In the genomic region with DNA sequence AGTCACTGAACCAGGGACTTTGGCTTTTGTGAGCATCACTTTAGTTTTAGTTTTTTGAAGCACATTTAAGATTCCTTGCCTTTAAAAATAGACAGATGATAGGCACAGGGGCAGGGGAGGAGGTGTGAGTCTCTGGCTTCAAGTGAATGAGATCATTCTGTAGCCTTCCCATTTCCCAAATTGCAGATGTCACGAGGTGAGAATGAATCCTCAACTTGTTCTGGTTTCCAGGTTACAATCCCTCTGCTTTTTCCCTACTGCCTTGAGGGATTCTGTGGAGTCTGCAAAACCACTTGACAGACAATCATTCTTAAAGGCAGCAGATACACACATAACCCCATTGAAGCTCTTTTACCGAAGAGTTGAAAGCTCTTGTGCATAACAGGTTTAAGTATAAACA, we compare ENCODE assay signal across 30 cellular contexts.
"Had no signal": no experiment of that assay in that cellular context is flagged by ENCODE, and none has a peak within 500 bp of the region (broad histone marks: within the 10 kb centered on the region; RNA-seq: fewer than 3 reads in every experiment).

No MANE protein-coding gene starts in this region.

- H3K27ac ChIP-seq: ascending aorta, KMS-11, SJCRH30, VCaP had no signal

- H3K36me3 ChIP-seq: ascending aorta, SJCRH30 had no signal

- H3K27me3 ChIP-seq: ascending aorta, SJCRH30 had no signal

- H3K4me2 ChIP-seq: KMS-11, SK-N-SH had no signal

- H3K4me1 Mint-ChIP-seq: activated B cell treated with CpG ODN at 0.5 μM for 24 hours; activated CD8-positive, alpha-beta memory T cell treated with anti-CD3 and anti-CD28 coated beads, Interleukin-2, amount 10 ng/mL, durations not matched to agents 7 days and 5 days; activated naive CD4-positive, alpha-beta T cell treated with anti-CD3 and anti-CD28 coated beads, Interleukin-2, amount 50 U/mL, for 24 hours; T-helper 17 cell had no signal

- H3K4me1 ChIP-seq: ascending aorta, SJCRH30 had no signal

- ATAC-seq: activated CD8-positive, alpha-beta memory T cell treated with anti-CD3 and anti-CD28 coated beads, Interleukin-2, amount 10 ng/mL, durations not matched to agents 7 days and 5 days; activated T-cell treated with anti-CD3 and anti-CD28 coated beads, Interleukin-2, amount 50 U/mL, for 72 hours; Panc1; T-helper 17 cell had no signal

- H3K27ac Mint-ChIP-seq: activated B cell treated with CpG ODN at 0.5 μM for 24 hours; activated CD4-positive, alpha-beta memory T cell treated with anti-CD3 and anti-CD28 coated beads for 36 hours; activated CD8-positive, alpha-beta memory T cell treated with anti-CD3 and anti-CD28 coated beads, Interleukin-2, amount 10 ng/mL, durations not matched to agents 7 days and 5 days; activated naive CD4-positive, alpha-beta T cell treated with anti-CD3 and anti-CD28 coated beads, Interleukin-2, amount 50 U/mL, for 24 hours; activated naive CD8-positive, alpha-beta T cell treated with anti-CD3 and anti-CD28 coated beads, Interleukin-2, amount 10 ng/mL, durations not matched to agents 7 days and 5 days; activated T-cell treated with anti-CD3 and anti-CD28 coated beads, Interleukin-2, amount 50 U/mL, for 72 hours; activated T-helper 2 cell treated with anti-CD3 and anti-CD28 coated beads, Interferon-gamma antibody, Interleukin-2, Interleukin-4, amounts not matched to agents 10 μg/mL and 5 μg/mL and 100 μg/mL, durations not matched to agents 14 hours and 24 hours and 36 hours; T-helper 17 cell had no signal

- DNase-seq: activated B cell treated with CpG ODN at 0.5 μM for 24 hours; activated CD4-positive, alpha-beta memory T cell treated with anti-CD3 and anti-CD28 coated beads for 36 hours; activated CD4-positive, alpha-beta T cell treated with anti-CD3 and anti-CD28 coated beads for 4 hours; activated CD4-positive, alpha-beta T cell treated with anti-CD3 and anti-CD28 coated beads, Interleukin-2, amount 50 U/mL, for 1 hour; activated CD4-positive, CD25-positive, alpha-beta regulatory T cell treated with anti-CD3 and anti-CD28 coated beads, Interleukin-2, amount 50 U/mL, for 72 hours; activated CD8-positive, alpha-beta memory T cell treated with anti-CD3 and anti-CD28 coated beads for 24 hours; activated CD8-positive, alpha-beta memory T cell treated with anti-CD3 and anti-CD28 coated beads, Interleukin-2, amount 10 ng/mL, durations not matched to agents 7 days and 5 days; activated gamma-delta T cell; activated naive CD4-positive, alpha-beta T cell treated with Interleukin-2 at 50 U/mL for 16 hours; activated naive CD8-positive, alpha-beta T cell treated with anti-CD3 and anti-CD28 coated beads, Interleukin-2, amount 10 ng/mL, durations not matched to agents 7 days and 5 days; activated T-cell treated with anti-CD3 and anti-CD28 coated beads, Interleukin-2, amount 50 U/mL, for 1 hour; activated T-cell treated with anti-CD3 and anti-CD28 coated beads, Interleukin-2, amount 50 U/mL, for 72 hours; amygdala; NCI-H1092 treated with DMSO at 0.1 percent for 48 hours; NCI-H1436; NCI-H1694; NCI-H1930; NCI-H2081 treated with DMSO at 0.1 percent for 48 hours; NCI-H2171; NCI-H510A; SHP77; SJCRH30; SK-N-SH; T-helper 17 cell had no signal

- H3K4me3 Mint-ChIP-seq: activated B cell treated with CpG ODN at 0.5 μM for 24 hours; activated CD4-positive, alpha-beta memory T cell treated with anti-CD3 and anti-CD28 coated beads for 36 hours; activated CD8-positive, alpha-beta memory T cell treated with anti-CD3 and anti-CD28 coated beads, Interleukin-2, amount 10 ng/mL, durations not matched to agents 7 days and 5 days; activated naive CD4-positive, alpha-beta T cell treated with anti-CD3 and anti-CD28 coated beads, Interleukin-2, amount 50 U/mL, for 24 hours; activated naive CD8-positive, alpha-beta T cell treated with anti-CD3 and anti-CD28 coated beads, Interleukin-2, amount 10 ng/mL, durations not matched to agents 7 days and 5 days; activated T-cell treated with anti-CD3 and anti-CD28 coated beads, Interleukin-2, amount 50 U/mL, for 72 hours; T-helper 17 cell had no signal

- H3K36me3 Mint-ChIP-seq: activated CD4-positive, alpha-beta memory T cell treated with anti-CD3 and anti-CD28 coated beads for 36 hours; activated CD8-positive, alpha-beta memory T cell treated with anti-CD3 and anti-CD28 coated beads, Interleukin-2, amount 10 ng/mL, durations not matched to agents 7 days and 5 days; activated naive CD4-positive, alpha-beta T cell treated with anti-CD3 and anti-CD28 coated beads, Interleukin-2, amount 50 U/mL, for 24 hours; activated naive CD8-positive, alpha-beta T cell treated with anti-CD3 and anti-CD28 coated beads, Interleukin-2, amount 10 ng/mL, durations not matched to agents 7 days and 5 days had no signal

- H3K9ac ChIP-seq: KMS-11, SK-N-SH had no signal

- H3K4me3 ChIP-seq: ascending aorta, SJCRH30 had no signal

- H3K9me3 Mint-ChIP-seq: activated B cell treated with CpG ODN at 0.5 μM for 24 hours; activated CD4-positive, alpha-beta memory T cell treated with anti-CD3 and anti-CD28 coated beads for 36 hours; activated naive CD4-positive, alpha-beta T cell treated with anti-CD3 and anti-CD28 coated beads, Interleukin-2, amount 50 U/mL, for 24 hours; activated naive CD8-positive, alpha-beta T cell treated with anti-CD3 and anti-CD28 coated beads, Interleukin-2, amount 10 ng/mL, durations not matched to agents 7 days and 5 days; activated T-cell treated with anti-CD3 and anti-CD28 coated beads, Interleukin-2, amount 50 U/mL, for 72 hours; activated T-helper 2 cell treated with anti-CD3 and anti-CD28 coated beads, Interferon-gamma antibody, Interleukin-2, Interleukin-4, amounts not matched to agents 10 μg/mL and 5 μg/mL and 100 μg/mL, durations not matched to agents 14 hours and 24 hours and 36 hours had no signal
